Comparison of ENCODE assay signal across 3 cellular contexts in genomic region chr7:130917669-130918128, GRCh38.
TF ChIP-seq lines count a peak whose summit lies in the region.

No MANE protein-coding gene starts in this region.

TF ChIP-seq in A549, 52 proteins besides CTCF, POLR2A, EP300 and RAD21:
- TF ChIP-seq HOXB13 (CRISPR knock-in tag; IDR thresholded peaks at IDR 0.05; ENCODE audit: low read depth) (peak; percentile 19; the same call in 1 of the 2 replicates), CHD2 (IDR thresholded peaks at IDR 0.05; ENCODE audit: low read length, partially characterized antibody) (no peak), USF2 (IDR thresholded peaks at IDR 0.05) (no peak), KDM5A (IDR thresholded peaks at IDR 0.05) (no peak), MYC (IDR thresholded peaks at IDR 0.05; ENCODE audit: borderline replicate concordance, low read length) (no peak), MAX (IDR thresholded peaks at IDR 0.05) (no peak), JUNB (IDR thresholded peaks at IDR 0.05) (peak; percentile 44), BHLHE40 (IDR thresholded peaks at IDR 0.05; ENCODE audit: low read depth, low read length) (peak; percentile 37; the same call in 1 of the 2 replicates), HES2 (IDR thresholded peaks at IDR 0.05) (no peak), HMGXB4 (CRISPR knock-in tag; IDR thresholded peaks at IDR 0.05; ENCODE audit: borderline replicate concordance) (no peak), FOSL2 (IDR thresholded peaks at IDR 0.05) (0 out of 2 replicates have a peak, but pooled peaks have one; percentile 11), FOSL2 (CRISPR knock-in tag; IDR thresholded peaks at IDR 0.05) (peak; percentile 76), FOXS1 (CRISPR knock-in tag; IDR thresholded peaks at IDR 0.05) (no peak), MAFK (IDR thresholded peaks at IDR 0.05; ENCODE audit: partially characterized antibody) (peak; percentile 70), NFE2L2 (conservative IDR thresholded peaks at IDR 0.05; ENCODE audit: low read length) (0 out of 2 replicates have a peak, but pooled peaks have one; percentile 3), RARB (CRISPR knock-in tag; IDR thresholded peaks at IDR 0.05) (0 out of 2 replicates have a peak, but pooled peaks have one; percentile 11), ZNF302 (CRISPR knock-in tag; IDR thresholded peaks at IDR 0.05) (no peak)

TF ChIP-seq in IMR-90, 13 proteins besides CTCF, POLR2A, EP300 and RAD21:
- TF ChIP-seq SMC3 (IDR thresholded peaks at IDR 0.05; ENCODE audit: low read depth, low read length) (no peak), FOS (IDR thresholded peaks at IDR 0.05; ENCODE audit: low read depth, low read length) (peak; percentile 56; the same call in 1 of the 2 replicates), NFE2L2 (IDR thresholded peaks at IDR 0.05; ENCODE audit: low read depth, low read length) (peak; percentile 91), CHD1 (IDR thresholded peaks at IDR 0.05; ENCODE audit: low read depth, low read length) (peak; percentile 80; the same call in 1 of the 2 replicates), BHLHE40 (IDR thresholded peaks at IDR 0.05; ENCODE audit: low read depth, low read length) (peak; percentile 94), MAFK (IDR thresholded peaks at IDR 0.05; ENCODE audit: low read depth, low read length) (peak; percentile 20; the same call in 1 of the 2 replicates)
TF ChIP-seq in IMR-90: peak in this region for 5.

TF ChIP-seq in HepG2, 621 proteins besides CTCF, POLR2A, EP300 and RAD21:
- peak; percentile 45; the same call in 1 of the 2 replicates for TF ChIP-seq POLR2G (IDR thresholded peaks at IDR 0.05; ENCODE audit: low read depth, low read length)
- no peak for TF ChIP-seq RERE (CRISPR knock-in tag; IDR thresholded peaks at IDR 0.05; ENCODE audit: low read depth)
- TF ChIP-seq SRY (CRISPR knock-in tag; IDR thresholded peaks at IDR 0.05): 0 out of 2 replicates have a peak, but pooled peaks have one; percentile 19
- TF ChIP-seq SRSF1 (optimal IDR thresholded peaks at IDR 0.05; ENCODE audit: low read depth, low read length): no peak
TF ChIP-seq in HepG2: peak in this region for 2.
